ENCODE assay signal across 8 cellular contexts in the genomic region with DNA sequence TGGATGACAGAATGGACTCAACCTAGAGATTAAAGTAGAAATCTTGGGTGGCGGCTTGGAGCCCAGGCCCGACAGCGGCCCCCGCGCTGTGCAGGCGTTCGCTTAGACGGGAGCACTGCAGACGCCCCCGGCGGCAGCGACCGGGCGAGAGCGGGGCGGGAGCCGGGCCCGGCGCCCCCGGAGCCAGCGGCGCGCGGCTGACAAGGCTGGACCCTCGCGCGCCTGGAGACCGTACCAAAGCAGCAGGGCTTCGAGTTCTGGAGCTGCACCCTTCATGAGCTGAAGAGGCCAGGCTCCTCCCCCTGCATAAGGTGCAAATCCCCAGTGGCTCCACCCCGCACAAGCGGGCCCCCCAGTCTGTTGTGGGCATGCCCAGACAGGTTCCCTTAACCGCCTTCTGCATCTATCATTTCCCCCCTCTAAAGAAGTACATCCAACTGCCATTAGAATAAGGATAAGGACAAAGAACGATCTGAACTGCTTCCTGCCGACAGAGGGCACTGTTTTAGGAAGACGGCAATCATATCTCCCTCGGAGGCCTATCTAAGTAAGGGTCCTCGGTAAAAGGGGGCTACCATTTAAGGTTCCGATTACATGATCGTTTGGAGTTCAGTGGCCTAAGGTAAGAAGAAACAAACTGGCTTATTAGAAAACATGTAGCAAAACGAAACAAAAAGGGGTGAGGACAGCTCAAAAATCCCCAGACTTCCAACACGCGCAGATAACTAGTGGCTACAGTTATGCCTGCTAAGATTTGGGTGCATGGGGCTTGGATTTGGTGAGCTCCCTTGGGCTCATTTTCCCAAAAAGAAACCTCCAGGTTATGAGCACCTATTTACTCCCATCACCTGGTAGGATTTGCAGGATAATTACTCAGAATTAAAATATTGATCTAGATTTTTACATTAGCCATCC.
A peak's percentile ranks its signal among the peaks of the same experiment; 100 is the strongest.
DNase-seq lines count a peak whose midpoint lies in the region; TF ChIP-seq lines count a peak whose summit lies in the region.

No MANE protein-coding gene starts in this region.

- no CpG with 5 or more reads among the region's 42 CpGs for WGBS in neuronal stem cell (ENCODE audit: extremely low coverage in 2 of 2, insufficient read length in 2 of 2, insufficient replicate concordance in 1 of 2), 2 donors

- no peak overlapping the region for H2BK15ac ChIP-seq in neuronal stem cell (ENCODE audit: low read length)

- no peak overlapping the region for H2BK120ac ChIP-seq in neuronal stem cell (ENCODE audit: low read depth, low read length)

- peak; percentile 4 for DNase-seq in DMS53 (lab: John Stamatoyannopoulos, UW)
- DNase-seq in DMS53 treated with DMSO at 0.1 percent for 48 hours (lab: John Stamatoyannopoulos, UW; ENCODE audit: unreplicated experiment): no peak
- no peak for DNase-seq in coronary artery (ENCODE audit: low spot score)
- no peak for DNase-seq in neuronal stem cell (ENCODE audit: low spot score)
- no peak for DNase-seq in SKM-1 treated with dmso at 0.1 percent for 144 hours (lab: John Stamatoyannopoulos, UW; ENCODE audit: unreplicated experiment)
- DNase-seq in NCI-H446 (lab: John Stamatoyannopoulos, UW): no peak
- DNase-seq in vagina (ENCODE audit: extremely low spot score in 2 of 2): no peak

- H3K4me3 ChIP-seq in coronary artery: peak overlapping the region; percentile 39
- no peak overlapping the region for H3K4me3 ChIP-seq in neuronal stem cell (ENCODE audit: low read length in 2 of 2)
- no peak overlapping the region for H3K4me3 ChIP-seq in vagina

- no peak for TF ChIP-seq POLR2A in vagina (IDR thresholded peaks at IDR 0.05)

- no peaks in the 10 kb centered on the region for H3K79me1 ChIP-seq in neuronal stem cell (ENCODE audit: low read depth, low read length)

- H3K4ac ChIP-seq in neuronal stem cell (ENCODE audit: low read length): no peak overlapping the region

- intact Hi-C loops in vagina (cut with DNase I): no loop called here

- no peak overlapping the region for H2BK12ac ChIP-seq in neuronal stem cell (ENCODE audit: low read length)

- H2BK5ac ChIP-seq in neuronal stem cell (ENCODE audit: low read length): no peak overlapping the region

- TF ChIP-seq CTCF in LNCAP (IDR thresholded peaks at IDR 0.05) (peak; percentile 50; the same call in 1 of the 2 replicates), coronary artery (IDR thresholded peaks at IDR 0.05) (peak; percentile 16), vagina (IDR thresholded peaks at IDR 0.05) (no peak)

- peaks cover 4 to 8% of the 10 kb centered on the region in 2 donors for H3K9me3 ChIP-seq in neuronal stem cell (replicated peaks in 1 of 2; ENCODE audit: control insufficient read depth in 2 of 2, insufficient read depth in 1 of 2, low read depth in 1 of 2, low read length in 2 of 2)
- no peaks in the 10 kb centered on the region for H3K9me3 ChIP-seq in vagina

- no peak overlapping the region for H4K8ac ChIP-seq in neuronal stem cell (ENCODE audit: low read depth, low read length)

- no peak overlapping the region for H3K23ac ChIP-seq in neuronal stem cell (ENCODE audit: low read depth, low read length, poor library complexity)

- no peaks in the 10 kb centered on the region for H3K36me3 ChIP-seq in neuronal stem cell (replicated peaks in 1 of 2; ENCODE audit: control insufficient read depth in 2 of 2, insufficient read depth in 2 of 2, low read length in 2 of 2)
- H3K36me3 ChIP-seq in vagina: no peaks in the 10 kb centered on the region

- no peak overlapping the region for H3K9ac ChIP-seq in neuronal stem cell (ENCODE audit: low read depth, low read length, poor library complexity)

- no peak overlapping the region for H3K4me2 ChIP-seq in neuronal stem cell (ENCODE audit: insufficient read depth, low read length, poor library complexity, severe bottlenecking)

- H3K27me3 ChIP-seq in neuronal stem cell (ENCODE audit: control insufficient read depth in 3 of 3, insufficient read depth in 3 of 3, low read depth in 1 of 3, low read length in 3 of 3): no peaks in the 10 kb centered on the region
- no peaks in the 10 kb centered on the region for H3K27me3 ChIP-seq in vagina

- H2AFZ ChIP-seq in neuronal stem cell (ENCODE audit: low read length): peak overlapping the region; percentile 4

- H3K27ac ChIP-seq in coronary artery: no peak overlapping the region
- no peak overlapping the region for H3K27ac ChIP-seq in neuronal stem cell (replicated peaks; ENCODE audit: low read length)
- no peak overlapping the region for H3K27ac ChIP-seq in vagina

- no peak overlapping the region for H3K14ac ChIP-seq in neuronal stem cell (ENCODE audit: low read length)

- H3K4me1 ChIP-seq in neuronal stem cell (ENCODE audit: control insufficient read depth in 2 of 2, insufficient read depth in 1 of 2, low read depth in 1 of 2, low read length in 2 of 2) (no peaks in the 10 kb centered on the region), vagina (no peaks in the 10 kb centered on the region)

- H3K18ac ChIP-seq in neuronal stem cell (ENCODE audit: low read length): no peak overlapping the region

- no peak overlapping the region for H4K91ac ChIP-seq in neuronal stem cell (ENCODE audit: low read depth, low read length, poor library complexity)

- H2AK5ac ChIP-seq in neuronal stem cell (ENCODE audit: low read depth, low read length): no peak overlapping the region

Comparison
In these comparisons a context has a peak if more than half of its experiments do, and no peak if none do; other contexts are left out.
1. CTCF ChIP-seq: peak in LNCAP (single experiment) and coronary artery (single experiment); none in vagina (0 of 3).